Comparison of ENCODE assay signal across 36 cellular contexts in genomic region chr4:165027762-165028402, GRCh38. TPM values are rescaled to one million over a fixed set of nuclear protein-coding genes. Genes with fewer than 3 reads are reported as not detected.
DNase-seq lines count a peak whose midpoint lies in the region; ATAC-seq, FAIRE-seq and TF ChIP-seq lines count a peak whose summit lies in the region.
"Had no signal": no experiment of that assay in that cellular context is flagged by ENCODE, and none has a peak within 500 bp of the region (broad histone marks: within the 10 kb centered on the region; RNA-seq: fewer than 3 reads in every experiment).

No MANE protein-coding gene starts in this region.

- H3K27me3 Mint-ChIP-seq in osteocyte (ENCODE audit: unreplicated experiment) (no peaks in the 10 kb centered on the region), CD14-positive monocyte (ENCODE audit: low read depth in 3 of 3) (peaks cover 0 to 7% (median 2%) of the 10 kb centered on the region in 3 donors)

- H3K36me3 Mint-ChIP-seq in osteocyte (ENCODE audit: unreplicated experiment) (no peaks in the 10 kb centered on the region), CD14-positive monocyte (no peaks in the 10 kb centered on the region)
- H3K36me3 Mint-ChIP-seq: activated naive CD8-positive, alpha-beta T cell treated with anti-CD3 and anti-CD28 coated beads, Interleukin-2, amount 10 ng/mL, durations not matched to agents 7 days and 5 days; immature natural killer cell; mesothelial cell of epicardium; naive thymus-derived CD8-positive, alpha-beta T cell had no signal

- TF ChIP-seq POLR2A in K562 (conservative IDR thresholded peaks at IDR 0.05) = no peak

- H3K36me3 ChIP-seq in Karpas-422 (ENCODE audit: insufficient read depth, low read length) (no peaks in the 10 kb centered on the region), K562 (ENCODE audit: control insufficient read depth, insufficient read depth, low read length) (no peaks in the 10 kb centered on the region), OCI-LY7 (ENCODE audit: insufficient read depth, low read length) (no peaks in the 10 kb centered on the region)
- H3K36me3 ChIP-seq: ascending aorta, BE2C, gastrocnemius medialis, left lung, right atrium auricular region, SJSA1, spleen, tibial nerve had no signal

- no peak for ATAC-seq in K562
- ATAC-seq: activated CD4-positive, alpha-beta T cell treated with anti-CD3 and anti-CD28 coated beads for 36 hours; activated CD8-positive, alpha-beta T cell treated with anti-CD3 and anti-CD28 coated beads, Interleukin-2, amount 10 ng/mL, durations not matched to agents 7 days and 5 days; esophagus mucosa; gastrocnemius medialis; HCT116; left lung; naive thymus-derived CD8-positive, alpha-beta T cell; Panc1 had no signal

- no peak for TF ChIP-seq RAD21 in K562 (CRISPR knock-in tag; conservative IDR thresholded peaks at IDR 0.05 in 1 of 2, IDR thresholded peaks at IDR 0.05 in 1 of 2)

- H3K4me3 ChIP-seq in Karpas-422 (ENCODE audit: low read length) (no peak overlapping the region), K562 (no peak overlapping the region), OCI-LY7 (ENCODE audit: low read depth, low read length, poor library complexity, severe bottlenecking) (no peak overlapping the region)
- H3K4me3 ChIP-seq: ascending aorta, gastrocnemius medialis, left lung, right atrium auricular region, SJSA1, spleen, tibial nerve had no signal

- intact Hi-C loops in K562 (cut with micrococcal nuclease) = no loop called here
- intact Hi-C loops in CD14-positive monocyte (cut with micrococcal nuclease) = no loop called here
- intact Hi-C loops in OCI-LY7 (cut with micrococcal nuclease; ENCODE audit: unreplicated experiment) = no loop called here

- under 1% methylated on average over 7 of the region's 7 CpGs for WGBS in K562 (ENCODE audit: insufficient coverage, low coverage, missing lambda C conversion rate)

- H3K9me2 ChIP-seq in Karpas-422 (replicated peaks; ENCODE audit: insufficient read depth, low read length) (no peaks in the 10 kb centered on the region), OCI-LY7 (ENCODE audit: insufficient read depth, low read length) (no peaks in the 10 kb centered on the region)

- no peaks in the 10 kb centered on the region for H3K9me1 ChIP-seq in K562 (ENCODE audit: control insufficient read depth, insufficient read depth, low read length)

- H3K9me3 Mint-ChIP-seq in osteocyte (ENCODE audit: unreplicated experiment) (no peaks in the 10 kb centered on the region), CD14-positive monocyte (peaks cover 4 to 25% (median 17%) of the 10 kb centered on the region in 7 donors)
- H3K9me3 Mint-ChIP-seq: activated naive CD8-positive, alpha-beta T cell treated with anti-CD3 and anti-CD28 coated beads, Interleukin-2, amount 10 ng/mL, durations not matched to agents 7 days and 5 days; activated T-helper 2 cell treated with anti-CD3 and anti-CD28 coated beads, Interferon-gamma antibody, Interleukin-2, Interleukin-4, amounts not matched to agents 10 μg/mL and 5 μg/mL and 100 μg/mL, durations not matched to agents 14 hours and 24 hours and 36 hours; immature natural killer cell; mesothelial cell of epicardium; naive thymus-derived CD8-positive, alpha-beta T cell had no signal

- BruUV-seq in K562 (replicated peaks; lab: Mats Ljungman, UMichigan) (no TSS peak), OCI-LY7 (replicated peaks; lab: Mats Ljungman, UMichigan) (no TSS peak)

- H2AFZ ChIP-seq in Karpas-422 (ENCODE audit: low read length) (no peak overlapping the region), K562 (ENCODE audit: low read depth, low read length) (no peak overlapping the region), OCI-LY7 (ENCODE audit: low read length) (no peak overlapping the region)

- POLR2A ChIA-PET in K562 (lab: Yijun Ruan, JAX) = no interaction called here
- POLR2A ChIA-PET in OCI-LY7 (lab: Charles Lee) = interaction anchor here (1.5 kb wide), 1 partner anchor 18 kb away, joined by 5 read pairs; no protein-coding TSS in a partner anchor

- in situ Hi-C loops in K562 (cut with MboI) = no loop called here

- H3K27ac ChIP-seq in Karpas-422 (ENCODE audit: low read length) = no peak overlapping the region
- no peak overlapping the region for H3K27ac ChIP-seq in K562 (ENCODE audit: extremely low read depth, low read depth, low read length)
- no peak overlapping the region for H3K27ac ChIP-seq in OCI-LY7 (ENCODE audit: low read depth, low read length, poor library complexity, severe bottlenecking)
- H3K27ac ChIP-seq: ascending aorta, gastrocnemius medialis, left lung, right atrium auricular region, SJSA1, spleen, tibial nerve had no signal

- CTCF ChIA-PET in K562 (lab: Yijun Ruan, JAX; ENCODE audit: low intra/inter-chr PET ratio) (no interaction called here), OCI-LY7 (lab: Charles Lee; ENCODE audit: unreplicated experiment) (no interaction called here)

- FAIRE-seq in K562 (lab: Jason Lieb, UNC) = no peak
- FAIRE-seq: GM18507 had no signal

- no peak for TF ChIP-seq CTCF in K562 (IDR thresholded peaks at IDR 0.05 in 2 of 3, conservative IDR thresholded peaks at IDR 0.05 in 1 of 3; ENCODE audit: insufficient read depth in 2 of 3, low read depth in 1 of 3, low read length in 3 of 3)
- no peak for TF ChIP-seq CTCF in osteocyte (IDR thresholded peaks at IDR 0.05)
- no peak for TF ChIP-seq CTCF in CD14-positive monocyte (IDR thresholded peaks at IDR 0.05)
- no peak for TF ChIP-seq CTCF in OCI-LY7 (conservative IDR thresholded peaks at IDR 0.05; ENCODE audit: low read length)

- DNase-seq in DMS53 (lab: John Stamatoyannopoulos, UW) (peak; percentile 27), Karpas-422 (peak; percentile 16), K562 (ENCODE audit: extremely low read depth in 1 of 4, low spot score in 3 of 4) (no peak), osteocyte (ENCODE audit: extremely low spot score, unreplicated experiment) (peak; percentile 66), NCI-H69 (lab: John Stamatoyannopoulos, UW) (no peak), activated gamma-delta T cell treated with Interleukin-2 at 50 U/mL for 16 hours (no peak), CD14-positive monocyte (ENCODE audit: low spot score) (no peak), OCI-LY7 (ENCODE audit: low spot score) (no peak)
- DNase-seq: activated CD4-positive, alpha-beta T cell treated with anti-CD3 and anti-CD28 coated beads for 36 hours; activated CD8-positive, alpha-beta T cell treated with anti-CD3 and anti-CD28 coated beads, Interleukin-2, amount 10 ng/mL, durations not matched to agents 7 days and 5 days; activated naive CD8-positive, alpha-beta T cell treated with anti-CD3 and anti-CD28 coated beads, Interleukin-2, amount 10 ng/mL, durations not matched to agents 7 days and 5 days; BE2C; gastrocnemius medialis; hippocampal formation; immature natural killer cell; Kasumi-1; left lung; naive thymus-derived CD8-positive, alpha-beta T cell; NCI-H1092 treated with DMSO at 0.1 percent for 48 hours; NCI-H187; NCI-H2171; NCI-H510A treated with DMSO at 0.1 percent for 48 hours; occipital lobe; spleen; T-helper 1 cell had no signal

- H3K27ac Mint-ChIP-seq in osteocyte (ENCODE audit: unreplicated experiment) (no peak overlapping the region), CD14-positive monocyte (no peak overlapping the region)
- H3K27ac Mint-ChIP-seq: activated CD4-positive, alpha-beta T cell treated with anti-CD3 and anti-CD28 coated beads for 36 hours; activated CD8-positive, alpha-beta T cell treated with anti-CD3 and anti-CD28 coated beads, Interleukin-2, amount 10 ng/mL, durations not matched to agents 7 days and 5 days; activated naive CD8-positive, alpha-beta T cell treated with anti-CD3 and anti-CD28 coated beads, Interleukin-2, amount 10 ng/mL, durations not matched to agents 7 days and 5 days; activated T-helper 2 cell treated with anti-CD3 and anti-CD28 coated beads, Interferon-gamma antibody, Interleukin-2, Interleukin-4, amounts not matched to agents 10 μg/mL and 5 μg/mL and 100 μg/mL, durations not matched to agents 14 hours and 24 hours and 36 hours; immature natural killer cell; mesothelial cell of epicardium; naive thymus-derived CD8-positive, alpha-beta T cell had no signal

- no peaks in the 10 kb centered on the region for H3K4me1 ChIP-seq in Karpas-422 (ENCODE audit: low read length)
- H3K4me1 ChIP-seq in K562 (replicated peaks in 1 of 2; ENCODE audit: control insufficient read depth in 2 of 2, insufficient read depth in 2 of 2, low read length in 2 of 2) = peaks cover 0 to 7% of the 10 kb centered on the region in 2 experiments; a peak in 2 of 5 replicates
- no peaks in the 10 kb centered on the region for H3K4me1 ChIP-seq in OCI-LY7 (ENCODE audit: insufficient read depth, low read length, poor library complexity, severe bottlenecking)
- H3K4me1 ChIP-seq: ascending aorta, BE2C, gastrocnemius medialis, left lung, right atrium auricular region, SJSA1, spleen, tibial nerve had no signal

- no peak overlapping the region for H3K4me3 Mint-ChIP-seq in osteocyte (ENCODE audit: unreplicated experiment)
- H3K4me3 Mint-ChIP-seq in CD14-positive monocyte = no peak overlapping the region
- H3K4me3 Mint-ChIP-seq: activated CD4-positive, alpha-beta T cell treated with anti-CD3 and anti-CD28 coated beads for 36 hours; activated CD8-positive, alpha-beta T cell treated with anti-CD3 and anti-CD28 coated beads, Interleukin-2, amount 10 ng/mL, durations not matched to agents 7 days and 5 days; activated naive CD8-positive, alpha-beta T cell treated with anti-CD3 and anti-CD28 coated beads, Interleukin-2, amount 10 ng/mL, durations not matched to agents 7 days and 5 days; immature natural killer cell; mesothelial cell of epicardium; naive thymus-derived CD8-positive, alpha-beta T cell had no signal

- H3K9ac ChIP-seq in Karpas-422 (ENCODE audit: low read length) (no peak overlapping the region), K562 (ENCODE audit: insufficient read depth in 1 of 2, low read depth in 2 of 2, low read length in 2 of 2) (no peak overlapping the region)

- no peaks in the 10 kb centered on the region for H3K4me1 Mint-ChIP-seq in osteocyte (ENCODE audit: unreplicated experiment)
- H3K4me1 Mint-ChIP-seq in CD14-positive monocyte = no peaks in the 10 kb centered on the region
- H3K4me1 Mint-ChIP-seq: activated CD4-positive, alpha-beta T cell treated with anti-CD3 and anti-CD28 coated beads for 36 hours; activated naive CD8-positive, alpha-beta T cell treated with anti-CD3 and anti-CD28 coated beads, Interleukin-2, amount 10 ng/mL, durations not matched to agents 7 days and 5 days; immature natural killer cell; mesothelial cell of epicardium; naive thymus-derived CD8-positive, alpha-beta T cell had no signal

- H3K27me3 ChIP-seq in Karpas-422 (ENCODE audit: low read length) (no peaks in the 10 kb centered on the region), K562 (ENCODE audit: control insufficient read depth in 2 of 2, insufficient read depth in 2 of 2, low read length in 2 of 2) (peaks cover 14 to 37% of the 10 kb centered on the region in 2 experiments)
- H3K27me3 ChIP-seq: ascending aorta, BE2C, gastrocnemius medialis, left lung, right atrium auricular region, SJSA1, spleen, tibial nerve had no signal

- H3K9me3 ChIP-seq in Karpas-422 (ENCODE audit: low read length) = no peaks in the 10 kb centered on the region
- no peaks in the 10 kb centered on the region for H3K9me3 ChIP-seq in K562 (replicated peaks; ENCODE audit: control insufficient read depth, insufficient read depth, low read depth, low read length)
- no peaks in the 10 kb centered on the region for H3K9me3 ChIP-seq in OCI-LY7 (ENCODE audit: low read length)
- H3K9me3 ChIP-seq: ascending aorta, BE2C, gastrocnemius medialis, left lung, right atrium auricular region, SJSA1 had no signal

- H3K79me2 ChIP-seq in Karpas-422 (ENCODE audit: low read length) (no peaks in the 10 kb centered on the region), K562 (ENCODE audit: control insufficient read depth, insufficient read depth, low read length) (no peaks in the 10 kb centered on the region), OCI-LY7 (ENCODE audit: insufficient read depth, low read depth, low read length) (no peaks in the 10 kb centered on the region)

- no peak overlapping the region for H3K4me2 ChIP-seq in Karpas-422 (ENCODE audit: low read depth, low read length, poor library complexity, severe bottlenecking)
- H3K4me2 ChIP-seq in K562 (ENCODE audit: insufficient read depth, low read length) = no peak overlapping the region
- no peak overlapping the region for H3K4me2 ChIP-seq in OCI-LY7 (ENCODE audit: low read length)

- H4K20me1 ChIP-seq in Karpas-422 (ENCODE audit: insufficient read depth, low read depth, low read length) (no peaks in the 10 kb centered on the region), K562 (replicated peaks; ENCODE audit: control insufficient read depth, insufficient read depth, low read length) (no peaks in the 10 kb centered on the region), OCI-LY7 (ENCODE audit: insufficient read depth, low read length) (no peaks in the 10 kb centered on the region)

- TF ChIP-seq EP300 in K562 (IDR thresholded peaks at IDR 0.05; ENCODE audit: low read length) = no peak

RNA-seq across cellular contexts. Expression of gene TRIM60, which starts 3.9 kb away (rescaled TPM):
- total RNA-seq in Karpas-422 (2014; rRNA removed; shearing (Covaris generic); ENCODE audit: low replicate concordance) = not detected in 2 replicates
- total RNA-seq in K562 (2011; cell fraction: chromatin; rRNA removed; ENCODE audit: low replicate concordance) = not detected in 2 replicates
- not detected in 2 replicates for total RNA-seq in K562 (2011; cell fraction: nucleolus; rRNA removed)
- not detected in 2 replicates for total RNA-seq in K562 (2011; cell fraction: nucleoplasm; rRNA removed)
- total RNA-seq in K562 (2014; rRNA removed) (not detected in 2 replicates), K562 (2014; rRNA removed; fragmentation: Illumina TruSeq; extraction: Trizol) (not detected in 2 replicates), K562 (2015; rRNA removed; fragmentation: Illumina TruSeq; extraction: Trizol) (not detected in 2 replicates), K562 (2021) (not detected in 2 replicates), osteocyte (not detected in 2 replicates), OCI-LY7 (2022) (not detected in 2 replicates)
- polyA plus RNA-seq in K562 (2011; rRNA removed) (not detected in 2 replicates), K562 (2014; fragmentation: Illumina TruSeq; extraction: Trizol) (not detected in 2 replicates), K562 (2014; fragmentation: Nextera tagmentation; extraction: Ambion mirVana) (not detected), K562 (2014; rRNA removed) (not detected in 2 replicates), CD14-positive monocyte (not detected)
- polyA plus RNA-seq in K562 (2011; cell fraction: cytosol; rRNA removed) = not detected in 2 replicates
- polyA plus RNA-seq in K562 (2011; cell fraction: nucleus; rRNA removed) = not detected in 2 replicates
- 0.04 TPM in 1 of 2 replicates, not detected in the other for polyA plus RNA-seq in K562 (2012)
- polyA minus RNA-seq in K562 (2011; rRNA and poly(A)+ RNA removed) = not detected in 2 replicates
- not detected in 2 replicates for polyA minus RNA-seq in K562 (2011; cell fraction: cytosol; rRNA and poly(A)+ RNA removed)
- polyA minus RNA-seq in K562 (2011; cell fraction: nucleus; rRNA and poly(A)+ RNA removed) = not detected in 2 replicates
- not detected in 2 replicates for total RNA-seq in OCI-LY7 (2014; rRNA removed; shearing (Covaris generic))
- total RNA-seq: activated CD4-positive, alpha-beta T cell treated with anti-CD3 and anti-CD28 coated beads for 36 hours; activated CD8-positive, alpha-beta T cell treated with anti-CD3 and anti-CD28 coated beads, Interleukin-2, amount 10 ng/mL, durations not matched to agents 7 days and 5 days; activated naive CD8-positive, alpha-beta T cell treated with anti-CD3 and anti-CD28 coated beads, Interleukin-2, amount 10 ng/mL, durations not matched to agents 7 days and 5 days; activated T-helper 2 cell treated with anti-CD3 and anti-CD28 coated beads, Interferon-gamma antibody, Interleukin-2, Interleukin-4, amounts not matched to agents 10 μg/mL and 5 μg/mL and 100 μg/mL, durations not matched to agents 14 hours and 24 hours and 36 hours; ascending aorta; cardiac septum; esophagus mucosa; gastrocnemius medialis; left lung; mesothelial cell of epicardium; naive thymus-derived CD8-positive, alpha-beta T cell; occipital lobe; right atrium auricular region; SJSA1; spleen had no signal
- polyA plus RNA-seq: immature natural killer cell; naive thymus-derived CD8-positive, alpha-beta T cell; spleen had no signal

RNA-seq across cellular contexts. Expression of gene TRIM75, which starts 25.8 kb away (rescaled TPM):
- not detected in 2 replicates for total RNA-seq in Karpas-422 (2014; rRNA removed; shearing (Covaris generic); ENCODE audit: low replicate concordance)
- not detected in 2 replicates for total RNA-seq in K562 (2011; cell fraction: chromatin; rRNA removed; ENCODE audit: low replicate concordance)
- not detected in 2 replicates for total RNA-seq in K562 (2011; cell fraction: nucleolus; rRNA removed)
- total RNA-seq in K562 (2011; cell fraction: nucleoplasm; rRNA removed) = not detected in 2 replicates
- total RNA-seq in K562 (2014; rRNA removed) (not detected in 2 replicates), K562 (2014; rRNA removed; fragmentation: Illumina TruSeq; extraction: Trizol) (not detected in 2 replicates), K562 (2015; rRNA removed; fragmentation: Illumina TruSeq; extraction: Trizol) (not detected in 2 replicates), K562 (2021) (not detected in 2 replicates), osteocyte (not detected in 2 replicates), OCI-LY7 (2022) (not detected in 2 replicates)
- polyA plus RNA-seq in K562 (2011; rRNA removed) (not detected in 2 replicates), K562 (2014; fragmentation: Illumina TruSeq; extraction: Trizol) (not detected in 2 replicates), K562 (2014; fragmentation: Nextera tagmentation; extraction: Ambion mirVana) (not detected), K562 (2014; rRNA removed) (not detected in 2 replicates), CD14-positive monocyte (not detected)
- polyA plus RNA-seq in K562 (2011; cell fraction: cytosol; rRNA removed) = not detected in 2 replicates
- not detected in 2 replicates for polyA plus RNA-seq in K562 (2011; cell fraction: nucleus; rRNA removed)
- polyA plus RNA-seq in K562 (2012) = not detected in 2 replicates
- not detected in 2 replicates for polyA minus RNA-seq in K562 (2011; rRNA and poly(A)+ RNA removed)
- not detected in 2 replicates for polyA minus RNA-seq in K562 (2011; cell fraction: cytosol; rRNA and poly(A)+ RNA removed)
- not detected in 2 replicates for polyA minus RNA-seq in K562 (2011; cell fraction: nucleus; rRNA and poly(A)+ RNA removed)
- not detected in 2 replicates for total RNA-seq in OCI-LY7 (2014; rRNA removed; shearing (Covaris generic))
- total RNA-seq: activated CD4-positive, alpha-beta T cell treated with anti-CD3 and anti-CD28 coated beads for 36 hours; activated CD8-positive, alpha-beta T cell treated with anti-CD3 and anti-CD28 coated beads, Interleukin-2, amount 10 ng/mL, durations not matched to agents 7 days and 5 days; activated naive CD8-positive, alpha-beta T cell treated with anti-CD3 and anti-CD28 coated beads, Interleukin-2, amount 10 ng/mL, durations not matched to agents 7 days and 5 days; activated T-helper 2 cell treated with anti-CD3 and anti-CD28 coated beads, Interferon-gamma antibody, Interleukin-2, Interleukin-4, amounts not matched to agents 10 μg/mL and 5 μg/mL and 100 μg/mL, durations not matched to agents 14 hours and 24 hours and 36 hours; ascending aorta; cardiac septum; esophagus mucosa; gastrocnemius medialis; left lung; mesothelial cell of epicardium; naive thymus-derived CD8-positive, alpha-beta T cell; occipital lobe; right atrium auricular region; SJSA1; spleen; tibial nerve had no signal
- polyA plus RNA-seq: immature natural killer cell; naive thymus-derived CD8-positive, alpha-beta T cell; spleen had no signal

RNA-seq across cellular contexts. Expression of gene TRIM61, which starts 50.4 kb away (rescaled TPM):
- 6.9 and 8.4 TPM in 2 replicates for total RNA-seq in Karpas-422 (2014; rRNA removed; shearing (Covaris generic); ENCODE audit: low replicate concordance)
- not detected in 2 replicates for total RNA-seq in K562 (2011; cell fraction: chromatin; rRNA removed; ENCODE audit: low replicate concordance)
- total RNA-seq in K562 (2011; cell fraction: nucleolus; rRNA removed) = not detected in 2 replicates
- total RNA-seq in K562 (2011; cell fraction: nucleoplasm; rRNA removed) = not detected in 2 replicates
- 0.41 TPM in 1 of 2 replicates, not detected in the other for total RNA-seq in K562 (2014; rRNA removed)
- 0.41 and 0.51 TPM in 2 replicates for total RNA-seq in K562 (2014; rRNA removed; fragmentation: Illumina TruSeq; extraction: Trizol)
- 0.29 and 0.57 TPM in 2 replicates for total RNA-seq in K562 (2015; rRNA removed; fragmentation: Illumina TruSeq; extraction: Trizol)
- 0.42 and 0.87 TPM in 2 replicates for total RNA-seq in K562 (2021)
- 0.07 TPM in 1 of 2 replicates, not detected in the other for polyA plus RNA-seq in K562 (2011; rRNA removed)
- 0.06 TPM in 1 of 2 replicates, not detected in the other for polyA plus RNA-seq in K562 (2011; cell fraction: cytosol; rRNA removed)
- not detected in 2 replicates for polyA plus RNA-seq in K562 (2011; cell fraction: nucleus; rRNA removed)
- 0.60 and 0.75 TPM in 2 replicates for polyA plus RNA-seq in K562 (2012)
- 0.46 and 0.72 TPM in 2 replicates for polyA plus RNA-seq in K562 (2014; fragmentation: Illumina TruSeq; extraction: Trizol)
- polyA plus RNA-seq in K562 (2014; fragmentation: Nextera tagmentation; extraction: Ambion mirVana) = under 1 TPM; 0.80 to 0.92 TPM
- 0.18 and 0.24 TPM in 2 replicates for polyA plus RNA-seq in K562 (2014; rRNA removed)
- 0.46 TPM in 1 of 2 replicates, not detected in the other for polyA minus RNA-seq in K562 (2011; rRNA and poly(A)+ RNA removed)
- not detected in 2 replicates for polyA minus RNA-seq in K562 (2011; cell fraction: cytosol; rRNA and poly(A)+ RNA removed)
- polyA minus RNA-seq in K562 (2011; cell fraction: nucleus; rRNA and poly(A)+ RNA removed) = 0.33 TPM in 1 of 2 replicates, not detected in the other
- not detected in 2 replicates for total RNA-seq in osteocyte
- polyA plus RNA-seq in CD14-positive monocyte = not detected
- 2.8 and 3.1 TPM in 2 replicates for total RNA-seq in OCI-LY7 (2014; rRNA removed; shearing (Covaris generic))
- 5.2 and 6.1 TPM in 2 replicates for total RNA-seq in OCI-LY7 (2022)
- total RNA-seq: ascending aorta, esophagus mucosa, SJSA1 had no signal

Comparison
In these comparisons a context has a peak if more than half of its experiments do, and no peak if none do; other contexts are left out.
1. DNase-seq: peak in DMS53 (single experiment), Karpas-422 (single experiment) and osteocyte (single experiment); none in K562 (0 of 4), NCI-H69 (single experiment), activated gamma-delta T cell treated with Interleukin-2 at 50 U/mL for 16 hours (single experiment), CD14-positive monocyte (single experiment) and OCI-LY7 (single experiment).